Comparison of ENCODE assay signal across 32 cellular contexts in genomic region chr20:43857932-43858331, GRCh38. TPM values are rescaled to one million over a fixed set of nuclear protein-coding genes. Genes with fewer than 3 reads are reported as not detected.
"Had no signal": no experiment of that assay in that cellular context is flagged by ENCODE, and none has a peak within 500 bp of the region (broad histone marks: within the 10 kb centered on the region; RNA-seq: fewer than 3 reads in every experiment).

No MANE protein-coding gene starts in this region.

- H3K4me3 Mint-ChIP-seq: naive thymus-derived CD4-positive, alpha-beta T cell; natural killer cell; nephron; neural progenitor cell; stimulated activated memory B cell treated with anti-CD40 and anti-IgM and Interleukin-4, amounts not matched to agents 10 μg/mL and 1 μg/mL and 100 μg/mL, for 72 hours; stimulated activated naive CD8-positive, alpha-beta T cell treated with anti-CD3 and anti-CD28 coated beads, Interleukin-15, amount 100 ng/mL, for 72 hours; type B pancreatic cell had no signal

- H3K9me3 ChIP-seq: ovary, psoas muscle, suprapubic skin, testis, tibial artery, transverse colon, upper lobe of right lung, uterus had no signal

- ATAC-seq: naive thymus-derived CD4-positive, alpha-beta T cell; natural killer cell; psoas muscle; right cardiac atrium; sciatic nerve; stimulated activated memory B cell treated with anti-CD40 and anti-IgM and Interleukin-4, amounts not matched to agents 10 μg/mL and 1 μg/mL and 100 μg/mL, for 72 hours; stimulated activated naive CD8-positive, alpha-beta T cell treated with anti-CD3 and anti-CD28 coated beads, Interleukin-15, amount 100 ng/mL, for 72 hours; upper lobe of right lung had no signal

- H3K4me1 ChIP-seq: neural progenitor cell, parathyroid adenoma, psoas muscle, spleen, suprapubic skin, tibial artery, transverse colon, upper lobe of right lung, uterus had no signal

- H3K4me1 Mint-ChIP-seq: naive thymus-derived CD4-positive, alpha-beta T cell; nephron; neural progenitor cell; stimulated activated memory B cell treated with anti-CD40 and anti-IgM and Interleukin-4, amounts not matched to agents 10 μg/mL and 1 μg/mL and 100 μg/mL, for 72 hours; stimulated activated naive CD8-positive, alpha-beta T cell treated with anti-CD3 and anti-CD28 coated beads, Interleukin-15, amount 100 ng/mL, for 72 hours had no signal

- H3K36me3 ChIP-seq: neural progenitor cell, ovary, spleen, suprapubic skin, tibial artery, transverse colon, upper lobe of right lung, uterus had no signal

- H3K4me3 ChIP-seq: neural progenitor cell, ovary, psoas muscle, skin epidermis, smooth muscle cell, spleen, suprapubic skin, testis, tibial artery, transverse colon, upper lobe of right lung, uterus had no signal

- DNase-seq: naive thymus-derived CD4-positive, alpha-beta T cell; natural killer cell; occipital lobe; ovary; posterior cingulate gyrus; psoas muscle; right cardiac atrium; spleen; stimulated activated CD4-positive, alpha-beta T cell treated with anti-CD3 and anti-CD28 coated beads, Interleukin-12 subunit alpha, Interleukin-12 subunit beta, amount 100 ng/mL, for 4 hours; stimulated activated CD4-positive, alpha-beta T cell treated with anti-CD3 and anti-CD28 coated beads, Interleukin-1b, Interleukin-23, amount 100 ng/mL, for 48 hours; stimulated activated CD4-positive, alpha-beta T cell treated with anti-CD3 and anti-CD28 coated beads, Interleukin-4, amount 100 ng/mL, for 1 hour; stimulated activated CD4-positive, alpha-beta T cell treated with anti-CD3 and anti-CD28 coated beads, Interleukin-4, amount 100 ng/mL, for 4 hours; stimulated activated CD8-positive, alpha-beta memory T cell treated with anti-CD3 and anti-CD28 coated beads, Interleukin-4, amount 100 ng/mL, for 48 hours; stimulated activated naive CD4-positive, alpha-beta T cell; stimulated activated naive CD8-positive, alpha-beta T cell treated with anti-CD3 and anti-CD28 coated beads, Interleukin-15, amount 100 ng/mL, for 72 hours; substantia nigra; testis; tibial artery; transverse colon; upper lobe of right lung; uterus had no signal

- H3K27ac Mint-ChIP-seq: natural killer cell; nephron; neural progenitor cell; progenitor cell of endocrine pancreas; stimulated activated memory B cell treated with anti-CD40 and anti-IgM and Interleukin-4, amounts not matched to agents 10 μg/mL and 1 μg/mL and 100 μg/mL, for 72 hours; type B pancreatic cell had no signal

- H3K9me3 Mint-ChIP-seq: nephron, neural progenitor cell, type B pancreatic cell had no signal

- H3K27ac ChIP-seq: neural progenitor cell, ovary, parathyroid adenoma, psoas muscle, skin epidermis, spleen, suprapubic skin, testis, tibial artery, transverse colon, upper lobe of right lung, uterus had no signal

- H3K36me3 Mint-ChIP-seq: naive thymus-derived CD4-positive, alpha-beta T cell; natural killer cell; neural progenitor cell; stimulated activated memory B cell treated with anti-CD40 and anti-IgM and Interleukin-4, amounts not matched to agents 10 μg/mL and 1 μg/mL and 100 μg/mL, for 72 hours; type B pancreatic cell had no signal

RNA-seq across cellular contexts. Expression of gene TOX2, which starts 56.7 kb away (rescaled TPM):
- total RNA-seq: renal cortical epithelial cell had no signal
